8 cellular contexts compared by ENCODE assay signal in the genomic region with DNA sequence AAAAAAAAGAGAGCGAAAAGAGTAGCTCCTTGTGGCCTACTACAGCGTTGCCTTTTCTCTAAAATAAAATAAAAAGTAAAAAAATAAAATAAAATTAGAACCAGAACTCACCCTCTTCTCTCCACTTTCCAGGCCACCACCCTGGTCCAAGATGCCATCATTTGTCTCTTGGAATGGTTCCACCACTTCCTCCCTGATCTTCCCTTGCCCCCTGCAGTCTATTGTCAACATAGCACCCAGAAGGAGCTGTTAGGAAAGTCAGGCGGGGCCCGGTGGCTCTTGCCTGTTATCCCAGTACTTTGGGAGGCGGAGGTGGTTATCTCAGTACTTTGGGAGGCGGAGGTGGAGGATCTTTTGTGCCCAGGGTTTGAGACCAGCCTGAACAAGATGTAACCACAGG. TPM values are rescaled to one million over a fixed set of nuclear protein-coding genes. Genes with fewer than 3 reads are reported as not detected.
DNase-seq lines count a peak whose midpoint lies in the region; ATAC-seq and TF ChIP-seq lines count a peak whose summit lies in the region.

No MANE protein-coding gene starts in this region.

- WGBS in psoas muscle, 3 donors, result 55 to 56% (median 55%) methylated on average over 6 of the region's 6 CpGs
- WGBS in prostate gland, result 68% methylated on average over 6 of the region's 6 CpGs

- intact Hi-C loops in psoas muscle (cut with DNase I) (no loop called here), prostate gland (cut with DNase I) (no loop called here)

- H3K36me3 ChIP-seq in psoas muscle (ENCODE audit: insufficient read depth in 1 of 2, low read depth in 1 of 2) (no peaks in the 10 kb centered on the region), prostate gland (no peaks in the 10 kb centered on the region)

- H3K4me1 ChIP-seq in psoas muscle (no peaks in the 10 kb centered on the region), prostate gland (replicated peaks) (no peaks in the 10 kb centered on the region)

- H3K4me3 ChIP-seq in cardiac fibroblast (replicated peaks in 1 of 2; ENCODE audit: low read depth in 2 of 2, low read length in 2 of 2) (no peak overlapping the region), psoas muscle (no peak overlapping the region), prostate gland (no peak overlapping the region)

- TF ChIP-seq POLR2A in prostate gland (IDR thresholded peaks at IDR 0.05), result no peak

- H3K9me3 ChIP-seq in psoas muscle (no peaks in the 10 kb centered on the region), prostate gland (no peaks in the 10 kb centered on the region)

- TF ChIP-seq CTCF in cardiac fibroblast (IDR thresholded peaks at IDR 0.05; ENCODE audit: low read depth, low read length) (peak; percentile 54), psoas muscle (IDR thresholded peaks at IDR 0.05) (peak; percentile 17), prostate gland (IDR thresholded peaks at IDR 0.05) (no peak)

- no peak for ATAC-seq in psoas muscle
- ATAC-seq in HG02798 (IDR thresholded peaks at IDR 0.05; ENCODE audit: poor library complexity, unreplicated experiment), result no peak

- H3K27me3 ChIP-seq in psoas muscle (ENCODE audit: insufficient read depth in 3 of 3, low read length in 2 of 3) (no peaks in the 10 kb centered on the region), prostate gland (replicated peaks; ENCODE audit: insufficient read depth) (no peaks in the 10 kb centered on the region)

- DNase-seq in Ammon's horn (ENCODE audit: low spot score) (peak; percentile 17), GM04504 (ENCODE audit: low read depth) (peak; percentile 37), NCI-H2171 (lab: John Stamatoyannopoulos, UW) (peak; percentile 53), cardiac fibroblast (ENCODE audit: low read depth in 2 of 2) (peak; percentile 50 to 52), psoas muscle (no peak), prostate gland (ENCODE audit: low spot score) (no peak)
- DNase-seq in stimulated activated CD4-positive, alpha-beta T cell treated with anti-CD3 and anti-CD28 coated beads, Interleukin-4, amount 100 ng/mL, for 4 hours, result no peak

- no peak overlapping the region for H3K27ac ChIP-seq in psoas muscle
- H3K27ac ChIP-seq in prostate gland, result no peak overlapping the region

RNA-seq across cellular contexts. Expression of a gene that starts 7.6 kb away (rescaled TPM):
- total RNA-seq in psoas muscle (under 1 TPM in 1 of 4 donors, not detected in 3; 0.06 TPM), prostate gland (1 to 10 TPM in 1 of 2 donors, under 1 TPM in 1; 0.73 to 2.6 TPM)
- under 1 TPM in 2 of 3 donors, not detected in 1; 0.01 to 0.03 TPM for polyA plus RNA-seq in psoas muscle

RNA-seq across cellular contexts. Expression of a gene that starts 18.4 kb away (rescaled TPM):
- 10 to 100 TPM; 46.7 to 60.1 (median 56.1) TPM for total RNA-seq in psoas muscle
- polyA plus RNA-seq in psoas muscle, result 100 to 1,000 TPM in 1 of 3 donors, 10 to 100 TPM in 2; 60.0 to 112 (median 78.1) TPM
- total RNA-seq in prostate gland, result 10 to 100 TPM; 69.9 to 73.3 TPM

RNA-seq across cellular contexts. Expression of a gene that starts 31.0 kb away (rescaled TPM):
- total RNA-seq in psoas muscle, result 10 to 100 TPM; 14.1 to 26.3 (median 21.3) TPM
- 10 to 100 TPM; 20.3 to 46.0 (median 25.6) TPM for polyA plus RNA-seq in psoas muscle
- total RNA-seq in prostate gland, result 10 to 100 TPM; 38.3 to 38.7 TPM

RNA-seq across cellular contexts. Expression of a gene that starts 56.6 kb away (rescaled TPM):
- total RNA-seq in psoas muscle (10 to 100 TPM in 3 of 4 donors, 1 to 10 TPM in 1; 7.0 to 10.5 (median 10.4) TPM), prostate gland (10 to 100 TPM; 16.5 to 17.2 TPM)
- 1 to 10 TPM; 4.4 to 7.8 (median 6.7) TPM for polyA plus RNA-seq in psoas muscle

Comparison
In these comparisons a context has a peak if more than half of its experiments do, and no peak if none do; other contexts are left out.
1. DNase-seq: peak in Ammon's horn (single experiment), GM04504 (single experiment), NCI-H2171 (single experiment) and cardiac fibroblast (2 of 2); none in psoas muscle (0 of 2), stimulated activated CD4-positive, alpha-beta T cell treated with anti-CD3 and anti-CD28 coated beads, Interleukin-4, amount 100 ng/mL, for 4 hours (0 of 2) and prostate gland (single experiment).
2. CTCF ChIP-seq: peak in cardiac fibroblast (single experiment) and psoas muscle (single experiment); none in prostate gland (0 of 4).